17 cellular contexts compared by ENCODE assay signal in the genomic region with DNA sequence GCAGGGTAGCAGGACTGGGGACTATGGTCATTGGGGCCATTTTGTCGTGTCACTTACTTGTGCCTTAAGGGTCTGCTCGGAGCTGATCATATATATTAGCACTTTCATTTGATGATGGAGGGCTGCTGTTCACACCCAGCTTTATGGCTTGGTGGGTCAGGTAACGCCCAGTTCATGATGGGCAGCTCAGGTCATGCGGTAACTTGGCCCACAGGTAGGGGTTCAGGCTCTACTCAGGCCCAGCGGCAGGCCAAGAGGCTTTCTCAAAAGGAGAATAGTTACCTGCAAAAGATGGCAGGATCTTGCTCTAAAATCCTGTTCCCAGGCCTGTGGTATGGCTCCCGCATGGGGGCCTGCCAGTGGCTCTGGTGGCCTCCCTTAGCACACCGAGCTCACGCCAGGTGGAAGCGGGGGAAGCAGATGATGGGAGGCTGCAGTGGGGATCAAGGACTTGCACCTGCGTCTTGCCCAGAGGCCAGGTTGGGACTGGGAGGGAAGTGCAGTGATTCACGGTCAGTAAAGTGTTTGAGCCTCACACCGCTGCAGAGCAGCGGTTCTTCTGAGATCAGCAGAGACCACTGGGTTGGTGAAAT.
DNase-seq lines count a peak whose midpoint lies in the region; ATAC-seq and TF ChIP-seq lines count a peak whose summit lies in the region.
"Had no signal": no experiment of that assay in that cellular context is flagged by ENCODE, and none has a peak within 500 bp of the region (broad histone marks: within the 10 kb centered on the region; RNA-seq: fewer than 3 reads in every experiment).

No MANE protein-coding gene starts in this region.

- H3K36me3 ChIP-seq in lung (ENCODE audit: control insufficient read depth in 2 of 2, insufficient read depth in 2 of 2, low read length in 2 of 2): no peaks in the 10 kb centered on the region
- no peaks in the 10 kb centered on the region for H3K36me3 ChIP-seq in testis (ENCODE audit: low read depth, missing control alignments)
- H3K36me3 ChIP-seq: BLaER1 treated with 17β-estradiol and CSF1 and Interleukin-3, amounts not matched to agents 10 nM and 100 nM had no signal

- H3K36me3 Mint-ChIP-seq in activated CD8-positive, alpha-beta memory T cell treated with anti-CD3 and anti-CD28 coated beads, Interleukin-2, amount 10 ng/mL, durations not matched to agents 7 days and 5 days: no peaks in the 10 kb centered on the region
- peaks cover 9% of the 10 kb centered on the region for H3K36me3 Mint-ChIP-seq in WTC11

- no peak for ATAC-seq in activated CD8-positive, alpha-beta memory T cell treated with anti-CD3 and anti-CD28 coated beads, Interleukin-2, amount 10 ng/mL, durations not matched to agents 7 days and 5 days
- ATAC-seq in WTC11 (no peak), lung (ENCODE audit: insufficient read depth, low FRiP score) (no peak)

- H3K4me3 ChIP-seq in lung (no peak overlapping the region), testis (no peak overlapping the region)
- H3K4me3 ChIP-seq: BLaER1 treated with 17β-estradiol and CSF1 and Interleukin-3, amounts not matched to agents 10 nM and 100 nM had no signal

- H3K4me1 ChIP-seq in lung (ENCODE audit: control insufficient read depth in 2 of 2, insufficient read depth in 2 of 2, low read length in 2 of 2) (peaks cover 0 to 2% of the 10 kb centered on the region in 2 donors), testis (no peaks in the 10 kb centered on the region)
- H3K4me1 ChIP-seq: BLaER1 treated with 17β-estradiol and CSF1 and Interleukin-3, amounts not matched to agents 10 nM and 100 nM had no signal

- H3K27me3 ChIP-seq in lung (ENCODE audit: control insufficient read depth, insufficient read depth) (no peaks in the 10 kb centered on the region), testis (no peaks in the 10 kb centered on the region)
- H3K27me3 ChIP-seq: BLaER1 treated with 17β-estradiol and CSF1 and Interleukin-3, amounts not matched to agents 10 nM and 100 nM had no signal

- peaks cover 2% of the 10 kb centered on the region for H3K27me3 Mint-ChIP-seq in activated CD8-positive, alpha-beta memory T cell treated with anti-CD3 and anti-CD28 coated beads, Interleukin-2, amount 10 ng/mL, durations not matched to agents 7 days and 5 days
- no peaks in the 10 kb centered on the region for H3K27me3 Mint-ChIP-seq in WTC11 (ENCODE audit: low read depth)

- intact Hi-C loops in testis (cut with DNase I; ENCODE audit: low total_unique reads): no loop called here

- TF ChIP-seq CTCF in WTC11 (IDR thresholded peaks at IDR 0.05) (no peak), lung (IDR thresholded peaks at IDR 0.05; ENCODE audit: control extremely low read depth, extremely low read depth) (no peak), testis (IDR thresholded peaks at IDR 0.05) (no peak)

- WGBS in lung, 2 donors: 95 to 96% methylated on average over 13 of the region's 13 CpGs
- 90 to 97% methylated on average over 6 to 13 of the region's 13 CpGs for WGBS in testis, 2 donors

- H3K4me1 Mint-ChIP-seq in activated CD8-positive, alpha-beta memory T cell treated with anti-CD3 and anti-CD28 coated beads, Interleukin-2, amount 10 ng/mL, durations not matched to agents 7 days and 5 days: no peaks in the 10 kb centered on the region
- H3K4me1 Mint-ChIP-seq in WTC11: 0 out of 2 replicates have a peak, but pooled peaks cover 2% of the 10 kb centered on the region
- H3K4me1 Mint-ChIP-seq: CD8-positive, alpha-beta memory T cell had no signal

- H3K9me3 Mint-ChIP-seq in activated CD8-positive, alpha-beta memory T cell treated with anti-CD3 and anti-CD28 coated beads, Interleukin-2, amount 10 ng/mL, durations not matched to agents 7 days and 5 days (ENCODE audit: low read depth): no peaks in the 10 kb centered on the region
- no peaks in the 10 kb centered on the region for H3K9me3 Mint-ChIP-seq in WTC11
- H3K9me3 Mint-ChIP-seq: CD8-positive, alpha-beta memory T cell had no signal

- no peak overlapping the region for H3K27ac ChIP-seq in lung (ENCODE audit: low read depth in 1 of 2, low read length in 1 of 2)
- no peak overlapping the region for H3K27ac ChIP-seq in testis
- H3K27ac ChIP-seq: BLaER1 treated with 17β-estradiol and CSF1 and Interleukin-3, amounts not matched to agents 10 nM and 100 nM had no signal

- no peak for TF ChIP-seq POLR2A in testis (IDR thresholded peaks at IDR 0.05)

- no peak overlapping the region for H3K4me3 Mint-ChIP-seq in activated CD8-positive, alpha-beta memory T cell treated with anti-CD3 and anti-CD28 coated beads, Interleukin-2, amount 10 ng/mL, durations not matched to agents 7 days and 5 days
- no peak overlapping the region for H3K4me3 Mint-ChIP-seq in WTC11
- H3K4me3 Mint-ChIP-seq: CD8-positive, alpha-beta memory T cell had no signal

- DNase-seq in activated CD8-positive, alpha-beta memory T cell treated with anti-CD3 and anti-CD28 coated beads for 24 hours: peak; percentile 33
- no peak for DNase-seq in activated CD8-positive, alpha-beta memory T cell treated with anti-CD3 and anti-CD28 coated beads, Interleukin-2, amount 10 ng/mL, durations not matched to agents 7 days and 5 days
- peak; percentile 3 for DNase-seq in WTC11 (ENCODE audit: low spot score)
- DNase-seq in lung (ENCODE audit: low spot score): peak; percentile 26
- DNase-seq in testis: peak; percentile 2
- no peak for DNase-seq in Kasumi-1 (lab: John Stamatoyannopoulos, UW)
- DNase-seq in SKM-1 treated with dmso at 0.1 percent for 144 hours (lab: John Stamatoyannopoulos, UW; ENCODE audit: unreplicated experiment): no peak
- DNase-seq in NCI-H2107 treated with DMSO at 0.1 percent for 48 hours (lab: John Stamatoyannopoulos, UW; ENCODE audit: unreplicated experiment): no peak
- DNase-seq: CD8-positive, alpha-beta memory T cell; DND-41; H7; NCI-H1417; NCI-H2029 treated with DMSO at 0.1 percent for 48 hours; NCI-H748 treated with DMSO at 0.1 percent for 48 hours; OCI-M1; RPMI8226 had no signal

- POLR2A ChIA-PET in WTC11 (lab: Charles Lee): no interaction called here

- CTCF ChIA-PET in activated CD8-positive, alpha-beta memory T cell treated with anti-CD3 and anti-CD28 coated beads, Interleukin-2, amount 10 ng/mL, durations not matched to agents 7 days and 5 days (lab: Charles Lee): no interaction called here
- CTCF ChIA-PET in WTC11 (lab: Charles Lee): interaction anchor here (0.7 to 1.3 kb wide), 2 partner anchors 20 to 275 kb away, joined by 3 to 6 read pairs; no protein-coding TSS in a partner anchor

- no peak overlapping the region for H3K27ac Mint-ChIP-seq in activated CD8-positive, alpha-beta memory T cell treated with anti-CD3 and anti-CD28 coated beads, Interleukin-2, amount 10 ng/mL, durations not matched to agents 7 days and 5 days
- no peak overlapping the region for H3K27ac Mint-ChIP-seq in WTC11
- H3K27ac Mint-ChIP-seq: CD8-positive, alpha-beta memory T cell had no signal

- H3K9me3 ChIP-seq in lung (ENCODE audit: control insufficient read depth in 2 of 2, insufficient read depth in 1 of 2, low read length in 1 of 2) (no peaks in the 10 kb centered on the region), testis (no peaks in the 10 kb centered on the region)
- H3K9me3 ChIP-seq: BLaER1 treated with 17β-estradiol and CSF1 and Interleukin-3, amounts not matched to agents 10 nM and 100 nM had no signal

TF ChIP-seq in WTC11, 78 proteins besides CTCF, POLR2A, EP300 and RAD21 (continues in another document):
- TF ChIP-seq CBFB (CRISPR knock-in tag; IDR thresholded peaks at IDR 0.05; ENCODE audit: low read depth): no peak
- TF ChIP-seq, protein P1, sequence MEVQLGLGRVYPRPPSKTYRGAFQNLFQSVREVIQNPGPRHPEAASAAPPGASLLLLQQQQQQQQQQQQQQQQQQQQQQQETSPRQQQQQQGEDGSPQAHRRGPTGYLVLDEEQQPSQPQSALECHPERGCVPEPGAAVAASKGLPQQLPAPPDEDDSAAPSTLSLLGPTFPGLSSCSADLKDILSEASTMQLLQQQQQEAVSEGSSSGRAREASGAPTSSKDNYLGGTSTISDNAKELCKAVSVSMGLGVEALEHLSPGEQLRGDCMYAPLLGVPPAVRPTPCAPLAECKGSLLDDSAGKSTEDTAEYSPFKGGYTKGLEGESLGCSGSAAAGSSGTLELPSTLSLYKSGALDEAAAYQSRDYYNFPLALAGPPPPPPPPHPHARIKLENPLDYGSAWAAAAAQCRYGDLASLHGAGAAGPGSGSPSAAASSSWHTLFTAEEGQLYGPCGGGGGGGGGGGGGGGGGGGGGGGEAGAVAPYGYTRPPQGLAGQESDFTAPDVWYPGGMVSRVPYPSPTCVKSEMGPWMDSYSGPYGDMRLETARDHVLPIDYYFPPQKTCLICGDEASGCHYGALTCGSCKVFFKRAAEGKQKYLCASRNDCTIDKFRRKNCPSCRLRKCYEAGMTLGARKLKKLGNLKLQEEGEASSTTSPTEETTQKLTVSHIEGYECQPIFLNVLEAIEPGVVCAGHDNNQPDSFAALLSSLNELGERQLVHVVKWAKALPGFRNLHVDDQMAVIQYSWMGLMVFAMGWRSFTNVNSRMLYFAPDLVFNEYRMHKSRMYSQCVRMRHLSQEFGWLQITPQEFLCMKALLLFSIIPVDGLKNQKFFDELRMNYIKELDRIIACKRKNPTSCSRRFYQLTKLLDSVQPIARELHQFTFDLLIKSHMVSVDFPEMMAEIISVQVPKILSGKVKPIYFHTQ (CRISPR knock-in tag; IDR thresholded peaks at IDR 0.05): no peak
- TF ChIP-seq, protein P2, sequence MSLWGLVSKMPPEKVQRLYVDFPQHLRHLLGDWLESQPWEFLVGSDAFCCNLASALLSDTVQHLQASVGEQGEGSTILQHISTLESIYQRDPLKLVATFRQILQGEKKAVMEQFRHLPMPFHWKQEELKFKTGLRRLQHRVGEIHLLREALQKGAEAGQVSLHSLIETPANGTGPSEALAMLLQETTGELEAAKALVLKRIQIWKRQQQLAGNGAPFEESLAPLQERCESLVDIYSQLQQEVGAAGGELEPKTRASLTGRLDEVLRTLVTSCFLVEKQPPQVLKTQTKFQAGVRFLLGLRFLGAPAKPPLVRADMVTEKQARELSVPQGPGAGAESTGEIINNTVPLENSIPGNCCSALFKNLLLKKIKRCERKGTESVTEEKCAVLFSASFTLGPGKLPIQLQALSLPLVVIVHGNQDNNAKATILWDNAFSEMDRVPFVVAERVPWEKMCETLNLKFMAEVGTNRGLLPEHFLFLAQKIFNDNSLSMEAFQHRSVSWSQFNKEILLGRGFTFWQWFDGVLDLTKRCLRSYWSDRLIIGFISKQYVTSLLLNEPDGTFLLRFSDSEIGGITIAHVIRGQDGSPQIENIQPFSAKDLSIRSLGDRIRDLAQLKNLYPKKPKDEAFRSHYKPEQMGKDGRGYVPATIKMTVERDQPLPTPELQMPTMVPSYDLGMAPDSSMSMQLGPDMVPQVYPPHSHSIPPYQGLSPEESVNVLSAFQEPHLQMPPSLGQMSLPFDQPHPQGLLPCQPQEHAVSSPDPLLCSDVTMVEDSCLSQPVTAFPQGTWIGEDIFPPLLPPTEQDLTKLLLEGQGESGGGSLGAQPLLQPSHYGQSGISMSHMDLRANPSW (CRISPR knock-in tag; conservative IDR thresholded peaks at IDR 0.05; ENCODE audit: low read depth): no peak
- TF ChIP-seq RELA (CRISPR knock-in tag; IDR thresholded peaks at IDR 0.05; ENCODE audit: borderline replicate concordance): no peak

Comparison
In these comparisons a context has a peak if more than half of its experiments do, and no peak if none do; other contexts are left out.
1. DNase-seq: peak in activated CD8-positive, alpha-beta memory T cell treated with anti-CD3 and anti-CD28 coated beads for 24 hours (single experiment), WTC11 (single experiment), lung (single experiment) and testis (single experiment); none in activated CD8-positive, alpha-beta memory T cell treated with anti-CD3 and anti-CD28 coated beads, Interleukin-2, amount 10 ng/mL, durations not matched to agents 7 days and 5 days (single experiment), Kasumi-1 (0 of 2), SKM-1 treated with dmso at 0.1 percent for 144 hours (single experiment) and NCI-H2107 treated with DMSO at 0.1 percent for 48 hours (single experiment).